Comparison of ENCODE assay signal across 16 cellular contexts in genomic region chr11:6596237-6596877, GRCh38. TPM values are rescaled to one million over a fixed set of nuclear protein-coding genes. Genes with fewer than 3 reads are reported as not detected.
A peak's percentile ranks its signal among the peaks of the same experiment; 100 is the strongest.
DNase-seq lines count a peak whose midpoint lies in the region; ATAC-seq, FAIRE-seq and TF ChIP-seq lines count a peak whose summit lies in the region.
"Had no signal": no experiment of that assay in that cellular context is flagged by ENCODE, and none has a peak within 500 bp of the region (broad histone marks: within the 10 kb centered on the region; RNA-seq: fewer than 3 reads in every experiment).

No MANE protein-coding gene starts in this region.

- no peak overlapping the region for H3K27ac ChIP-seq in CD8-positive, alpha-beta T cell (ENCODE audit: low read depth, low read length)
- no peak overlapping the region for H3K27ac ChIP-seq in HepG2 (ENCODE audit: extremely low read length, insufficient read depth, low read length)

- TF ChIP-seq CTCF in CD8-positive, alpha-beta T cell (IDR thresholded peaks at IDR 0.05): no peak
- TF ChIP-seq CTCF in HepG2 (CRISPR knock-in tag; IDR thresholded peaks at IDR 0.05): no peak
- TF ChIP-seq CTCF in lower leg skin (IDR thresholded peaks at IDR 0.05): no peak

- no peak for ATAC-seq in CD8-positive, alpha-beta T cell
- ATAC-seq in left ventricle myocardium superior (peak; percentile 79), HepG2 (no peak)
- ATAC-seq: natural killer cell treated with Interleukin-12 subunit alpha and Interleukin-12 subunit beta and Interleukin-15 and Interleukin-18, amount 100 ng/mL, for 72 hours; stimulated activated memory B cell treated with anti-CD40 and anti-IgM and Interleukin-4, amounts not matched to agents 10 μg/mL and 1 μg/mL and 100 μg/mL, for 72 hours had no signal

- FAIRE-seq in HepG2 (lab: Jason Lieb, UNC): no peak
- FAIRE-seq: bronchial epithelial cell had no signal

- no peak overlapping the region for H3K4me2 ChIP-seq in HepG2 (ENCODE audit: low read depth, low read length)

- intact Hi-C loops in CD8-positive, alpha-beta T cell (cut with DNase I, micrococcal nuclease): no loop called here
- intact Hi-C loops in activated T-helper 2 cell treated with anti-CD3 and anti-CD28 coated beads, Interferon-gamma antibody, Interleukin-2, Interleukin-4, amounts not matched to agents 10 μg/mL and 5 μg/mL and 100 μg/mL, durations not matched to agents 14 hours and 24 hours and 36 hours (cut with micrococcal nuclease): no loop called here
- intact Hi-C loops in left ventricle myocardium superior (cut with micrococcal nuclease) (no loop called here), HepG2 (cut with micrococcal nuclease; ENCODE audit: unreplicated experiment) (no loop called here), lower leg skin (cut with DNase I; ENCODE audit: low total_unique reads) (no loop called here)

- no peaks in the 10 kb centered on the region for H4K20me1 ChIP-seq in HepG2 (ENCODE audit: insufficient read depth, low read length)

- no peaks in the 10 kb centered on the region for H3K9me3 Mint-ChIP-seq in CD8-positive, alpha-beta T cell
- H3K9me3 Mint-ChIP-seq in activated T-helper 2 cell treated with anti-CD3 and anti-CD28 coated beads, Interferon-gamma antibody, Interleukin-2, Interleukin-4, amounts not matched to agents 10 μg/mL and 5 μg/mL and 100 μg/mL, durations not matched to agents 14 hours and 24 hours and 36 hours: no peaks in the 10 kb centered on the region
- H3K9me3 Mint-ChIP-seq: natural killer cell treated with Interleukin-12 subunit alpha and Interleukin-12 subunit beta and Interleukin-15 and Interleukin-18, amount 100 ng/mL, for 72 hours; stimulated activated memory B cell treated with anti-CD40 and anti-IgM and Interleukin-4, amounts not matched to agents 10 μg/mL and 1 μg/mL and 100 μg/mL, for 72 hours had no signal

- H3K9ac ChIP-seq in HepG2 (ENCODE audit: insufficient read depth, low read depth, low read length): no peak overlapping the region

- no peak overlapping the region for H3K4me3 ChIP-seq in CD8-positive, alpha-beta T cell (ENCODE audit: low read depth, low read length)
- H3K4me3 ChIP-seq in HepG2 (replicated peaks in 1 of 3; ENCODE audit: insufficient read depth in 1 of 3, low read depth in 2 of 3, low read length in 3 of 3) (no peak overlapping the region), lower leg skin (ENCODE audit: low read depth, poor library complexity, severe bottlenecking) (no peak overlapping the region)

- H2AFZ ChIP-seq in HepG2 (ENCODE audit: low read length): no peak overlapping the region

- H3K27me3 Mint-ChIP-seq in CD8-positive, alpha-beta T cell (ENCODE audit: low read depth): no peaks in the 10 kb centered on the region
- H3K27me3 Mint-ChIP-seq in activated T-helper 2 cell treated with anti-CD3 and anti-CD28 coated beads, Interferon-gamma antibody, Interleukin-2, Interleukin-4, amounts not matched to agents 10 μg/mL and 5 μg/mL and 100 μg/mL, durations not matched to agents 14 hours and 24 hours and 36 hours (ENCODE audit: low read depth): no peaks in the 10 kb centered on the region
- H3K27me3 Mint-ChIP-seq: natural killer cell treated with Interleukin-12 subunit alpha and Interleukin-12 subunit beta and Interleukin-15 and Interleukin-18, amount 100 ng/mL, for 72 hours; stimulated activated memory B cell treated with anti-CD40 and anti-IgM and Interleukin-4, amounts not matched to agents 10 μg/mL and 1 μg/mL and 100 μg/mL, for 72 hours had no signal

- peak overlapping the region; percentile 57 for H3K27ac Mint-ChIP-seq in CD8-positive, alpha-beta T cell
- H3K27ac Mint-ChIP-seq in activated T-helper 2 cell treated with anti-CD3 and anti-CD28 coated beads, Interferon-gamma antibody, Interleukin-2, Interleukin-4, amounts not matched to agents 10 μg/mL and 5 μg/mL and 100 μg/mL, durations not matched to agents 14 hours and 24 hours and 36 hours: peak overlapping the region; percentile 42
- H3K27ac Mint-ChIP-seq: stimulated activated memory B cell treated with anti-CD40 and anti-IgM and Interleukin-4, amounts not matched to agents 10 μg/mL and 1 μg/mL and 100 μg/mL, for 72 hours had no signal

- peaks cover 3% of the 10 kb centered on the region for H3K4me1 ChIP-seq in CD8-positive, alpha-beta T cell (ENCODE audit: insufficient read depth, low read length)
- peaks cover 32% of the 10 kb centered on the region for H3K4me1 ChIP-seq in HepG2 (ENCODE audit: insufficient read depth, low read length)

- CTCF ChIA-PET in CD8-positive, alpha-beta T cell (lab: Charles Lee): interaction anchor here (0.9 to 3.6 kb wide), 6 partner anchors 8 to 158 kb away, joined by 3 to 12 read pairs (median 4); partner anchors contain the start of genes ILK and MRPL17
- CTCF ChIA-PET in HepG2 (lab: Yijun Ruan, JAX; ENCODE audit: low intra/inter-chr PET ratio, low total read pairs): no interaction called here

- no peak for TF ChIP-seq RAD21 in HepG2 (CRISPR knock-in tag; IDR thresholded peaks at IDR 0.05)

- TF ChIP-seq POLR2A in HepG2 (IDR thresholded peaks at IDR 0.05; ENCODE audit: insufficient read depth in 1 of 2, low read depth in 2 of 2, low read length in 2 of 2) (no peak), lower leg skin (IDR thresholded peaks at IDR 0.05) (no peak)

- no peaks in the 10 kb centered on the region for H3K79me2 ChIP-seq in HepG2 (ENCODE audit: insufficient read depth, low read length)

- WGBS in HepG2 (ENCODE audit: low lambda C conversion rate): 97% methylated on average over 5 of the region's 5 CpGs
- 52 to 60% methylated on average over 5 of the region's 5 CpGs for WGBS in lower leg skin, 2 donors

- DNase-seq in CD8-positive, alpha-beta T cell: no peak
- DNase-seq in activated T-helper 2 cell treated with anti-CD3 and anti-CD28 coated beads, Interferon-gamma antibody, Interleukin-2, Interleukin-4, amounts not matched to agents 10 μg/mL and 5 μg/mL and 100 μg/mL, durations not matched to agents 14 hours and 24 hours and 36 hours (ENCODE audit: low spot score): no peak
- DNase-seq in left ventricle myocardium superior (no peak), putamen (ENCODE audit: low spot score) (peak; percentile 70), activated T-cell treated with anti-CD3 and anti-CD28 coated beads for 4 hours (no peak), ecto neural progenitor cell (ENCODE audit: low spot score) (no peak), HepG2 (ENCODE audit: low spot score) (no peak), lower leg skin (ENCODE audit: low spot score in 2 of 2) (no peak)
- DNase-seq: activated gamma-delta T cell treated with Interleukin-2 at 50 U/mL for 16 hours, DMS 273 treated with DMSO at 0.1 percent for 48 hours, kidney glomerular epithelial cell, NCI-H2107, SHP77 treated with DMSO at 0.1 percent for 48 hours had no signal

- no peaks in the 10 kb centered on the region for H3K9me3 ChIP-seq in CD8-positive, alpha-beta T cell (ENCODE audit: low read length)
- no peaks in the 10 kb centered on the region for H3K9me3 ChIP-seq in HepG2 (ENCODE audit: low read length)

- peaks cover 55% of the 10 kb centered on the region for H3K36me3 ChIP-seq in CD8-positive, alpha-beta T cell (ENCODE audit: insufficient read depth, low read length)
- peaks cover 15 to 30% of the 10 kb centered on the region in 2 experiments for H3K36me3 ChIP-seq in HepG2 (replicated peaks in 1 of 2; ENCODE audit: control insufficient read depth in 1 of 2, insufficient read depth in 2 of 2, low read length in 2 of 2)

- no TSS peak for BruUV-seq in HepG2 (replicated peaks; lab: Mats Ljungman, UMichigan)

- TF ChIP-seq EP300 in HepG2 (IDR thresholded peaks at IDR 0.05; ENCODE audit: low read depth in 2 of 2, low read length in 2 of 2) (no peak), HepG2 (CRISPR knock-in tag; IDR thresholded peaks at IDR 0.05; ENCODE audit: borderline replicate concordance) (no peak)

- peaks cover 94% of the 10 kb centered on the region for H3K36me3 Mint-ChIP-seq in CD8-positive, alpha-beta T cell
- H3K36me3 Mint-ChIP-seq in activated T-helper 2 cell treated with anti-CD3 and anti-CD28 coated beads, Interferon-gamma antibody, Interleukin-2, Interleukin-4, amounts not matched to agents 10 μg/mL and 5 μg/mL and 100 μg/mL, durations not matched to agents 14 hours and 24 hours and 36 hours (ENCODE audit: low read depth): peaks cover 67% of the 10 kb centered on the region

- POLR2A ChIA-PET in CD8-positive, alpha-beta T cell (lab: Charles Lee): interaction anchor here (0.6 kb wide), 1 partner anchor 210 kb away, joined by 4 read pairs; no protein-coding TSS in a partner anchor
- POLR2A ChIA-PET in HepG2 (lab: Yijun Ruan, JAX): no interaction called here

- H3K4me3 Mint-ChIP-seq in CD8-positive, alpha-beta T cell: no peak overlapping the region
- no peak overlapping the region for H3K4me3 Mint-ChIP-seq in activated T-helper 2 cell treated with anti-CD3 and anti-CD28 coated beads, Interferon-gamma antibody, Interleukin-2, Interleukin-4, amounts not matched to agents 10 μg/mL and 5 μg/mL and 100 μg/mL, durations not matched to agents 14 hours and 24 hours and 36 hours (ENCODE audit: low read depth)
- H3K4me3 Mint-ChIP-seq: natural killer cell treated with Interleukin-12 subunit alpha and Interleukin-12 subunit beta and Interleukin-15 and Interleukin-18, amount 100 ng/mL, for 72 hours; stimulated activated memory B cell treated with anti-CD40 and anti-IgM and Interleukin-4, amounts not matched to agents 10 μg/mL and 1 μg/mL and 100 μg/mL, for 72 hours had no signal

- in situ Hi-C loops in HepG2 (cut with HindIII; ENCODE audit: extremely low pct_ligation_motif_present, low pct_unique_long_range_greater_than_20kb): no loop called here

- H3K27me3 ChIP-seq in CD8-positive, alpha-beta T cell (ENCODE audit: insufficient read depth, low read length): no peaks in the 10 kb centered on the region
- no peaks in the 10 kb centered on the region for H3K27me3 ChIP-seq in HepG2 (ENCODE audit: control insufficient read depth in 1 of 2, insufficient read depth in 2 of 2, low read length in 2 of 2)

- peaks cover 47% of the 10 kb centered on the region for H3K4me1 Mint-ChIP-seq in CD8-positive, alpha-beta T cell (ENCODE audit: low read depth)
- peaks cover 13% of the 10 kb centered on the region for H3K4me1 Mint-ChIP-seq in activated T-helper 2 cell treated with anti-CD3 and anti-CD28 coated beads, Interferon-gamma antibody, Interleukin-2, Interleukin-4, amounts not matched to agents 10 μg/mL and 5 μg/mL and 100 μg/mL, durations not matched to agents 14 hours and 24 hours and 36 hours (ENCODE audit: low read depth)

RNA-seq across cellular contexts. Expression of gene RRP8, which starts 7.1 kb away (rescaled TPM):
- total RNA-seq in CD8-positive, alpha-beta T cell: 10 to 100 TPM; 29.1 to 31.3 TPM
- 29.4 and 30.1 TPM in 2 replicates for total RNA-seq in activated T-helper 2 cell treated with anti-CD3 and anti-CD28 coated beads, Interferon-gamma antibody, Interleukin-2, Interleukin-4, amounts not matched to agents 10 μg/mL and 5 μg/mL and 100 μg/mL, durations not matched to agents 14 hours and 24 hours and 36 hours
- total RNA-seq in left ventricle myocardium superior (22.1 TPM), HepG2 (2016; rRNA removed; fragmentation: Illumina TruSeq; extraction: Trizol) (21.6 and 29.1 TPM in 2 replicates), lower leg skin (10 to 100 TPM; 14.9 to 22.7 (median 18.0) TPM)
- total RNA-seq in HepG2 (2016; cell fraction: cytosol; rRNA removed; fragmentation: Illumina TruSeq; extraction: Trizol; ENCODE audit: low read depth): 3.8 and 5.1 TPM in 2 replicates
- total RNA-seq in HepG2 (2016; cell fraction: insoluble cytoplasmic fraction; rRNA removed; fragmentation: Illumina TruSeq; extraction: Trizol): 21.5 and 32.8 TPM in 2 replicates
- total RNA-seq in HepG2 (2016; cell fraction: membrane; rRNA removed; fragmentation: Illumina TruSeq; extraction: Trizol): 9.7 and 11.5 TPM in 2 replicates
- total RNA-seq in HepG2 (2016; cell fraction: nucleus; rRNA removed; fragmentation: Illumina TruSeq; extraction: Trizol): 16.4 and 20.2 TPM in 2 replicates
- 7.2 and 7.7 TPM in 2 replicates for polyA plus RNA-seq in HepG2 (2011; rRNA removed)
- polyA plus RNA-seq in HepG2 (2011; cell fraction: cytosol; rRNA removed): 4.3 and 4.5 TPM in 2 replicates
- polyA plus RNA-seq in HepG2 (2011; cell fraction: nucleus; rRNA removed): 6.7 and 8.1 TPM in 2 replicates
- polyA plus RNA-seq in HepG2 (2012): 9.2 and 11.7 TPM in 2 replicates
- polyA plus RNA-seq in HepG2 (2016; cell fraction: cytosol; fragmentation: Illumina TruSeq; extraction: Trizol; ENCODE audit: low read depth): 2.3 and 3.9 TPM in 2 replicates
- polyA plus RNA-seq in HepG2 (2016; cell fraction: insoluble cytoplasmic fraction; fragmentation: Illumina TruSeq; extraction: Trizol; ENCODE audit: low read depth): 25.8 and 25.9 TPM in 2 replicates
- 5.2 and 6.2 TPM in 2 replicates for polyA plus RNA-seq in HepG2 (2016; cell fraction: membrane; fragmentation: Illumina TruSeq; extraction: Trizol; ENCODE audit: low read depth)
- 17.3 and 18.4 TPM in 2 replicates for polyA plus RNA-seq in HepG2 (2016; cell fraction: nucleus; fragmentation: Illumina TruSeq; extraction: Trizol; ENCODE audit: insufficient read depth, low read depth)
- polyA minus RNA-seq in HepG2 (2011; rRNA and poly(A)+ RNA removed; ENCODE audit: low replicate concordance): 9.9 and 22.6 TPM in 2 replicates
- polyA minus RNA-seq in HepG2 (2011; cell fraction: cytosol; rRNA and poly(A)+ RNA removed): 1.8 and 3.3 TPM in 2 replicates
- 19.1 and 22.3 TPM in 2 replicates for polyA minus RNA-seq in HepG2 (2011; cell fraction: nucleus; rRNA and poly(A)+ RNA removed)

RNA-seq across cellular contexts. Expression of gene ILK, which starts 7.2 kb away (rescaled TPM):
- total RNA-seq in CD8-positive, alpha-beta T cell: 10 to 100 TPM; 26.6 to 31.6 TPM
- 99.5 and 105 TPM in 2 replicates for total RNA-seq in activated T-helper 2 cell treated with anti-CD3 and anti-CD28 coated beads, Interferon-gamma antibody, Interleukin-2, Interleukin-4, amounts not matched to agents 10 μg/mL and 5 μg/mL and 100 μg/mL, durations not matched to agents 14 hours and 24 hours and 36 hours
- total RNA-seq in left ventricle myocardium superior (210 TPM), HepG2 (2016; rRNA removed; fragmentation: Illumina TruSeq; extraction: Trizol) (70.3 and 78.1 TPM in 2 replicates), lower leg skin (10 to 100 TPM; 68.1 to 91.0 (median 74.8) TPM)
- total RNA-seq in HepG2 (2016; cell fraction: cytosol; rRNA removed; fragmentation: Illumina TruSeq; extraction: Trizol; ENCODE audit: low read depth): 16.4 and 17.1 TPM in 2 replicates
- 76.3 and 78.2 TPM in 2 replicates for total RNA-seq in HepG2 (2016; cell fraction: insoluble cytoplasmic fraction; rRNA removed; fragmentation: Illumina TruSeq; extraction: Trizol)
- 27.7 and 34.3 TPM in 2 replicates for total RNA-seq in HepG2 (2016; cell fraction: membrane; rRNA removed; fragmentation: Illumina TruSeq; extraction: Trizol)
- total RNA-seq in HepG2 (2016; cell fraction: nucleus; rRNA removed; fragmentation: Illumina TruSeq; extraction: Trizol): 37.1 and 41.4 TPM in 2 replicates
- polyA plus RNA-seq in HepG2 (2011; rRNA removed): 108 and 118 TPM in 2 replicates
- polyA plus RNA-seq in HepG2 (2011; cell fraction: cytosol; rRNA removed): 111 and 115 TPM in 2 replicates
- polyA plus RNA-seq in HepG2 (2011; cell fraction: nucleus; rRNA removed): 123 and 126 TPM in 2 replicates
- 51.2 and 60.5 TPM in 2 replicates for polyA plus RNA-seq in HepG2 (2012)
- polyA plus RNA-seq in HepG2 (2016; cell fraction: cytosol; fragmentation: Illumina TruSeq; extraction: Trizol; ENCODE audit: low read depth): 21.0 and 21.5 TPM in 2 replicates
- 73.1 and 87.0 TPM in 2 replicates for polyA plus RNA-seq in HepG2 (2016; cell fraction: insoluble cytoplasmic fraction; fragmentation: Illumina TruSeq; extraction: Trizol; ENCODE audit: low read depth)
- 25.9 and 28.0 TPM in 2 replicates for polyA plus RNA-seq in HepG2 (2016; cell fraction: membrane; fragmentation: Illumina TruSeq; extraction: Trizol; ENCODE audit: low read depth)
- 62.8 and 70.6 TPM in 2 replicates for polyA plus RNA-seq in HepG2 (2016; cell fraction: nucleus; fragmentation: Illumina TruSeq; extraction: Trizol; ENCODE audit: insufficient read depth, low read depth)
- 144 and 217 TPM in 2 replicates for polyA minus RNA-seq in HepG2 (2011; rRNA and poly(A)+ RNA removed; ENCODE audit: low replicate concordance)
- 53.4 and 54.9 TPM in 2 replicates for polyA minus RNA-seq in HepG2 (2011; cell fraction: cytosol; rRNA and poly(A)+ RNA removed)
- 55.0 and 72.9 TPM in 2 replicates for polyA minus RNA-seq in HepG2 (2011; cell fraction: nucleus; rRNA and poly(A)+ RNA removed)

RNA-seq across cellular contexts. Expression of gene TAF10, which starts 15.7 kb away (rescaled TPM):
- 100 to 1,000 TPM; 158 to 161 TPM for total RNA-seq in CD8-positive, alpha-beta T cell
- 134 and 142 TPM in 2 replicates for total RNA-seq in activated T-helper 2 cell treated with anti-CD3 and anti-CD28 coated beads, Interferon-gamma antibody, Interleukin-2, Interleukin-4, amounts not matched to agents 10 μg/mL and 5 μg/mL and 100 μg/mL, durations not matched to agents 14 hours and 24 hours and 36 hours
- total RNA-seq in left ventricle myocardium superior (89.4 TPM), HepG2 (2016; rRNA removed; fragmentation: Illumina TruSeq; extraction: Trizol) (51.0 and 71.3 TPM in 2 replicates), lower leg skin (100 to 1,000 TPM in 1 of 4 donors, 10 to 100 TPM in 3; 41.1 to 105 (median 61.8) TPM)
- total RNA-seq in HepG2 (2016; cell fraction: cytosol; rRNA removed; fragmentation: Illumina TruSeq; extraction: Trizol; ENCODE audit: low read depth): 280 and 312 TPM in 2 replicates
- total RNA-seq in HepG2 (2016; cell fraction: insoluble cytoplasmic fraction; rRNA removed; fragmentation: Illumina TruSeq; extraction: Trizol): 37.8 and 65.8 TPM in 2 replicates
- total RNA-seq in HepG2 (2016; cell fraction: membrane; rRNA removed; fragmentation: Illumina TruSeq; extraction: Trizol): 172 and 203 TPM in 2 replicates
- total RNA-seq in HepG2 (2016; cell fraction: nucleus; rRNA removed; fragmentation: Illumina TruSeq; extraction: Trizol): 23.9 and 34.5 TPM in 2 replicates
- polyA plus RNA-seq in HepG2 (2011; rRNA removed): 134 and 142 TPM in 2 replicates
- polyA plus RNA-seq in HepG2 (2011; cell fraction: cytosol; rRNA removed): 64.4 and 94.2 TPM in 2 replicates
- 76.4 and 83.1 TPM in 2 replicates for polyA plus RNA-seq in HepG2 (2011; cell fraction: nucleus; rRNA removed)
- polyA plus RNA-seq in HepG2 (2012): 79.6 and 103 TPM in 2 replicates
- polyA plus RNA-seq in HepG2 (2016; cell fraction: cytosol; fragmentation: Illumina TruSeq; extraction: Trizol; ENCODE audit: low read depth): 614 TPM in 2 replicates
- polyA plus RNA-seq in HepG2 (2016; cell fraction: insoluble cytoplasmic fraction; fragmentation: Illumina TruSeq; extraction: Trizol; ENCODE audit: low read depth): 76.0 and 96.8 TPM in 2 replicates
- polyA plus RNA-seq in HepG2 (2016; cell fraction: membrane; fragmentation: Illumina TruSeq; extraction: Trizol; ENCODE audit: low read depth): 335 TPM in 2 replicates
- 91.8 and 94.6 TPM in 2 replicates for polyA plus RNA-seq in HepG2 (2016; cell fraction: nucleus; fragmentation: Illumina TruSeq; extraction: Trizol; ENCODE audit: insufficient read depth, low read depth)
- polyA minus RNA-seq in HepG2 (2011; rRNA and poly(A)+ RNA removed; ENCODE audit: low replicate concordance): 60.8 and 157 TPM in 2 replicates
- polyA minus RNA-seq in HepG2 (2011; cell fraction: cytosol; rRNA and poly(A)+ RNA removed): 21.5 and 21.7 TPM in 2 replicates
- polyA minus RNA-seq in HepG2 (2011; cell fraction: nucleus; rRNA and poly(A)+ RNA removed): 13.3 and 17.4 TPM in 2 replicates

RNA-seq across cellular contexts. Expression of gene TPP1, which starts 22.9 kb away (rescaled TPM):
- total RNA-seq in CD8-positive, alpha-beta T cell: 10 to 100 TPM; 31.1 to 34.8 TPM
- total RNA-seq in activated T-helper 2 cell treated with anti-CD3 and anti-CD28 coated beads, Interferon-gamma antibody, Interleukin-2, Interleukin-4, amounts not matched to agents 10 μg/mL and 5 μg/mL and 100 μg/mL, durations not matched to agents 14 hours and 24 hours and 36 hours: 36.2 and 39.1 TPM in 2 replicates
- total RNA-seq in left ventricle myocardium superior (77.7 TPM), HepG2 (2016; rRNA removed; fragmentation: Illumina TruSeq; extraction: Trizol) (13.9 and 14.4 TPM in 2 replicates), lower leg skin (10 to 100 TPM; 49.6 to 65.3 (median 57.9) TPM)
- 2.0 and 2.1 TPM in 2 replicates for total RNA-seq in HepG2 (2016; cell fraction: cytosol; rRNA removed; fragmentation: Illumina TruSeq; extraction: Trizol; ENCODE audit: low read depth)
- 12.7 and 19.0 TPM in 2 replicates for total RNA-seq in HepG2 (2016; cell fraction: insoluble cytoplasmic fraction; rRNA removed; fragmentation: Illumina TruSeq; extraction: Trizol)
- total RNA-seq in HepG2 (2016; cell fraction: membrane; rRNA removed; fragmentation: Illumina TruSeq; extraction: Trizol): 5.1 and 5.7 TPM in 2 replicates
- 44.6 and 53.2 TPM in 2 replicates for total RNA-seq in HepG2 (2016; cell fraction: nucleus; rRNA removed; fragmentation: Illumina TruSeq; extraction: Trizol)
- polyA plus RNA-seq in HepG2 (2011; rRNA removed): 74.6 and 75.4 TPM in 2 replicates
- 41.2 and 69.0 TPM in 2 replicates for polyA plus RNA-seq in HepG2 (2011; cell fraction: cytosol; rRNA removed)
- polyA plus RNA-seq in HepG2 (2011; cell fraction: nucleus; rRNA removed): 130 and 133 TPM in 2 replicates
- 67.2 and 75.4 TPM in 2 replicates for polyA plus RNA-seq in HepG2 (2012)
- polyA plus RNA-seq in HepG2 (2016; cell fraction: cytosol; fragmentation: Illumina TruSeq; extraction: Trizol; ENCODE audit: low read depth): 3.2 and 3.3 TPM in 2 replicates
- polyA plus RNA-seq in HepG2 (2016; cell fraction: insoluble cytoplasmic fraction; fragmentation: Illumina TruSeq; extraction: Trizol; ENCODE audit: low read depth): 19.2 and 28.8 TPM in 2 replicates
- 6.8 and 8.7 TPM in 2 replicates for polyA plus RNA-seq in HepG2 (2016; cell fraction: membrane; fragmentation: Illumina TruSeq; extraction: Trizol; ENCODE audit: low read depth)
- 86.0 and 89.1 TPM in 2 replicates for polyA plus RNA-seq in HepG2 (2016; cell fraction: nucleus; fragmentation: Illumina TruSeq; extraction: Trizol; ENCODE audit: insufficient read depth, low read depth)
- polyA minus RNA-seq in HepG2 (2011; rRNA and poly(A)+ RNA removed; ENCODE audit: low replicate concordance): 99.1 and 146 TPM in 2 replicates
- polyA minus RNA-seq in HepG2 (2011; cell fraction: cytosol; rRNA and poly(A)+ RNA removed): 64.9 and 85.0 TPM in 2 replicates
- polyA minus RNA-seq in HepG2 (2011; cell fraction: nucleus; rRNA and poly(A)+ RNA removed): 36.2 and 41.0 TPM in 2 replicates

RNA-seq across cellular contexts. Expression of gene DCHS1, which starts 59.3 kb away (rescaled TPM):
- 10 to 100 TPM; 11.1 TPM for total RNA-seq in CD8-positive, alpha-beta T cell
- 0.51 and 0.57 TPM in 2 replicates for total RNA-seq in activated T-helper 2 cell treated with anti-CD3 and anti-CD28 coated beads, Interferon-gamma antibody, Interleukin-2, Interleukin-4, amounts not matched to agents 10 μg/mL and 5 μg/mL and 100 μg/mL, durations not matched to agents 14 hours and 24 hours and 36 hours
- 8.8 TPM for total RNA-seq in left ventricle myocardium superior
- total RNA-seq in HepG2 (2016; rRNA removed; fragmentation: Illumina TruSeq; extraction: Trizol): under 0.01 TPM in 1 of 2 replicates, not detected in the other
- total RNA-seq in HepG2 (2016; cell fraction: cytosol; rRNA removed; fragmentation: Illumina TruSeq; extraction: Trizol; ENCODE audit: low read depth): not detected in 2 replicates
- total RNA-seq in HepG2 (2016; cell fraction: insoluble cytoplasmic fraction; rRNA removed; fragmentation: Illumina TruSeq; extraction: Trizol): not detected in 2 replicates
- total RNA-seq in HepG2 (2016; cell fraction: membrane; rRNA removed; fragmentation: Illumina TruSeq; extraction: Trizol): not detected in 2 replicates
- 0.06 TPM in 1 of 2 replicates, not detected in the other for total RNA-seq in HepG2 (2016; cell fraction: nucleus; rRNA removed; fragmentation: Illumina TruSeq; extraction: Trizol)
- polyA plus RNA-seq in HepG2 (2011; rRNA removed): 0.01 and 0.03 TPM in 2 replicates
- 0.01 TPM in 2 replicates for polyA plus RNA-seq in HepG2 (2011; cell fraction: cytosol; rRNA removed)
- polyA plus RNA-seq in HepG2 (2011; cell fraction: nucleus; rRNA removed): 0.08 and 0.12 TPM in 2 replicates
- polyA plus RNA-seq in HepG2 (2012): 0.03 and 0.09 TPM in 2 replicates
- not detected in 2 replicates for polyA plus RNA-seq in HepG2 (2016; cell fraction: cytosol; fragmentation: Illumina TruSeq; extraction: Trizol; ENCODE audit: low read depth)
- polyA plus RNA-seq in HepG2 (2016; cell fraction: insoluble cytoplasmic fraction; fragmentation: Illumina TruSeq; extraction: Trizol; ENCODE audit: low read depth): not detected in 2 replicates
- polyA plus RNA-seq in HepG2 (2016; cell fraction: membrane; fragmentation: Illumina TruSeq; extraction: Trizol; ENCODE audit: low read depth): not detected in 2 replicates
- not detected in 2 replicates for polyA plus RNA-seq in HepG2 (2016; cell fraction: nucleus; fragmentation: Illumina TruSeq; extraction: Trizol; ENCODE audit: insufficient read depth, low read depth)
- polyA minus RNA-seq in HepG2 (2011; rRNA and poly(A)+ RNA removed; ENCODE audit: low replicate concordance): 0.07 and 0.16 TPM in 2 replicates
- polyA minus RNA-seq in HepG2 (2011; cell fraction: cytosol; rRNA and poly(A)+ RNA removed): 0.10 TPM in 1 of 2 replicates, not detected in the other
- 0.12 and 0.13 TPM in 2 replicates for polyA minus RNA-seq in HepG2 (2011; cell fraction: nucleus; rRNA and poly(A)+ RNA removed)
- total RNA-seq in lower leg skin: 1 to 10 TPM; 4.0 to 9.0 (median 5.4) TPM
